In genomic region chr16:25544294-25544693, GRCh38 we compare ENCODE assay signal across 8 cellular contexts.
"Had no signal": no experiment of that assay in that cellular context is flagged by ENCODE, and none has a peak within 500 bp of the region (broad histone marks: within the 10 kb centered on the region; RNA-seq: fewer than 3 reads in every experiment).

No MANE protein-coding gene starts in this region.

- ATAC-seq: GM12878 had no signal

- FAIRE-seq: G401.6, GM12878, GM12891, GM12892, GM18507, GM19239 had no signal

- DNase-seq: GDM1, GF-D8 had no signal

- H3K4me3 ChIP-seq: GM12878 had no signal
